ENCODE assay signal across 22 cellular contexts in the genomic region with DNA sequence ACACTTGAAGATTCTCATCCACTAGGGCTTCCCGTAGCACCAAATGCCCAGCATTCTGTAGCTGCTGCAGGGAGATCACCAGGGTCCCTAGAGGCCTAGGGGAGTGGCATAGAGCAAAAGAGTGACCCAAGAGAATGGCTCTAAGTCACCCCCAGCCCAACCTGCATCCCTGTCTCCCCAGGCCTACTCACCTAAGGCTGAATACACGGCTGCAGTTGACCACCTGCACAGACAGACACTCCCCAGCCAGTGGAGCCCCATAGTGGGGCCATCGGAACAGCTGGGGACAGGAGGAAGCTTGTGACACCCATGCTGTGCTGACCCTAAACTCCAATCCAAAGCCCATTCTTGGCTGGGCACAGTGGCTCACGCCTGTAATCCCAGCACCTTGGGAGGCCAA. TPM values are rescaled to one million over a fixed set of nuclear protein-coding genes. Genes with fewer than 3 reads are reported as not detected.
A peak's percentile ranks its signal among the peaks of the same experiment; 100 is the strongest.
DNase-seq lines count a peak whose midpoint lies in the region; ATAC-seq and TF ChIP-seq lines count a peak whose summit lies in the region.
"Had no signal": no experiment of that assay in that cellular context is flagged by ENCODE, and none has a peak within 500 bp of the region (broad histone marks: within the 10 kb centered on the region; RNA-seq: fewer than 3 reads in every experiment).

No MANE protein-coding gene starts in this region.

- ATAC-seq in PC-3 (no peak), HG02852 (IDR thresholded peaks at IDR 0.05; ENCODE audit: unreplicated experiment) (no peak)
- ATAC-seq: CD8-positive, alpha-beta T cell; K562; SK-N-SH treated with all-trans-retinoic acid at 6 μM for 48 hours had no signal

- H3F3A ChIP-seq in PC-3 (ENCODE audit: low read length, unreplicated experiment): no peaks in the 10 kb centered on the region

- H3K4me3 ChIP-seq in KMS-11 (IDR thresholded peaks at IDR 0.05; ENCODE audit: insufficient read depth, low read depth, low read length): no peak overlapping the region
- H3K4me3 ChIP-seq in PC-3 (ENCODE audit: low read length): no peak overlapping the region
- H3K4me3 ChIP-seq in mucosa of rectum (ENCODE audit: low read length in 2 of 2): no peak overlapping the region
- H3K4me3 ChIP-seq: K562, SJCRH30 had no signal

- H3K9me2 ChIP-seq in PC-3 (replicated peaks; ENCODE audit: low read length): no peaks in the 10 kb centered on the region

- BruUV-seq in PC-3 (replicated peaks; lab: Mats Ljungman, UMichigan): no TSS peak

- H3K4me2 ChIP-seq in KMS-11 (peak overlapping the region; percentile 96), PC-3 (ENCODE audit: low read length) (peak overlapping the region; percentile 93)

- H3K9ac ChIP-seq in KMS-11 (peak overlapping the region; percentile 18; the same call in 1 of the 2 replicates), PC-3 (ENCODE audit: low read length) (no peak overlapping the region), mucosa of rectum (ENCODE audit: low read depth in 1 of 2, low read length in 2 of 2) (no peak overlapping the region)

- peaks cover 73% of the 10 kb centered on the region for H3K4me1 ChIP-seq in KMS-11 (ENCODE audit: low read depth, poor library complexity, severe bottlenecking)
- peaks cover 24% of the 10 kb centered on the region for H3K4me1 ChIP-seq in PC-3 (ENCODE audit: insufficient read depth, low read length)
- peaks cover 0 to 7% of the 10 kb centered on the region in 2 donors for H3K4me1 ChIP-seq in mucosa of rectum (ENCODE audit: control insufficient read depth in 2 of 2, insufficient read depth in 2 of 2, low read length in 2 of 2)
- H3K4me1 ChIP-seq: SJCRH30 had no signal

- TF ChIP-seq CTCF in KMS-11 (conservative IDR thresholded peaks at IDR 0.05; ENCODE audit: low read depth, low read length) (no peak), PC-3 (conservative IDR thresholded peaks at IDR 0.05; ENCODE audit: low read depth, low read length) (no peak)

- H3K36me3 ChIP-seq in KMS-11 (ENCODE audit: insufficient read depth): no peaks in the 10 kb centered on the region
- no peaks in the 10 kb centered on the region; the same call in 1 of the 2 replicates for H3K36me3 ChIP-seq in PC-3 (ENCODE audit: low read depth, low read length)
- no peaks in the 10 kb centered on the region for H3K36me3 ChIP-seq in mucosa of rectum (ENCODE audit: control insufficient read depth in 2 of 2, insufficient read depth in 2 of 2, low read length in 2 of 2)
- H3K36me3 ChIP-seq: SJCRH30 had no signal

- H4K20me1 ChIP-seq in KMS-11 (ENCODE audit: insufficient read depth) (no peaks in the 10 kb centered on the region), PC-3 (ENCODE audit: low read length) (no peaks in the 10 kb centered on the region)

- DNase-seq in PC-3 (no peak), dermis blood vessel endothelial cell (no peak), SHP77 (lab: John Stamatoyannopoulos, UW) (no peak), NCI-H2227 treated with DMSO at 0.1 percent for 48 hours (lab: John Stamatoyannopoulos, UW) (no peak)
- DNase-seq: Caco-2; CD8-positive, alpha-beta T cell; DMS79 treated with DMSO at 0.1 percent for 48 hours; GF-D8; MV-4-11; NCI-H1105 treated with DMSO at 0.1 percent for 48 hours; NCI-H146; NCI-H2029; NCI-H446 treated with DMSO at 0.1 percent for 48 hours; NCI-H526; NCI-H82; SJCRH30 had no signal

- no peaks in the 10 kb centered on the region for H3K79me2 ChIP-seq in KMS-11 (ENCODE audit: insufficient read depth, low read depth)
- H3K79me2 ChIP-seq in PC-3 (ENCODE audit: low read length): peaks cover 18% of the 10 kb centered on the region

- POLR2A ChIA-PET in PC-3 (lab: Charles Lee; ENCODE audit: unreplicated experiment): no interaction called here

- no peaks in the 10 kb centered on the region for H3K27me3 ChIP-seq in KMS-11 (ENCODE audit: insufficient read depth, low read depth)
- no peaks in the 10 kb centered on the region for H3K27me3 ChIP-seq in PC-3 (ENCODE audit: low read length)
- peaks cover 0 to 4% of the 10 kb centered on the region in 2 donors for H3K27me3 ChIP-seq in mucosa of rectum (ENCODE audit: control insufficient read depth in 2 of 2, insufficient read depth in 2 of 2, low read length in 2 of 2)
- H3K27me3 ChIP-seq: SJCRH30 had no signal

- H3K27ac ChIP-seq in KMS-11: peak overlapping the region; percentile 65; the same call in 1 of the 2 replicates
- H3K27ac ChIP-seq in PC-3 (ENCODE audit: low read length): no peak overlapping the region
- peak overlapping the region; percentile 26 to 40 for H3K27ac ChIP-seq in mucosa of rectum (ENCODE audit: low read depth in 2 of 2, low read length in 2 of 2)
- H3K27ac ChIP-seq: C4-2B, SJCRH30 had no signal

- CTCF ChIA-PET in PC-3 (lab: Charles Lee): no interaction called here

- intact Hi-C loops in PC-3 (cut with micrococcal nuclease): no loop called here

- no peaks in the 10 kb centered on the region for H3K9me3 ChIP-seq in PC-3 (ENCODE audit: low read length)
- no peaks in the 10 kb centered on the region for H3K9me3 ChIP-seq in mucosa of rectum (ENCODE audit: control insufficient read depth in 2 of 2, low read length in 2 of 2)
- H3K9me3 ChIP-seq: Caco-2, SJCRH30 had no signal

- H2AFZ ChIP-seq in KMS-11 (ENCODE audit: low read depth) (no peak overlapping the region), PC-3 (ENCODE audit: low read length) (no peak overlapping the region)

RNA-seq across cellular contexts. Expression of a gene that starts 9.5 kb away (rescaled TPM):
- total RNA-seq in PC-3 (2014; rRNA removed) (7.9 and 9.7 TPM in 2 replicates), dermis blood vessel endothelial cell (10.0 and 19.1 TPM in 2 replicates)

RNA-seq across cellular contexts. Expression of a gene that starts 58.6 kb away (rescaled TPM):
- total RNA-seq in PC-3 (2014; rRNA removed) (222 and 274 TPM in 2 replicates), dermis blood vessel endothelial cell (94.5 and 159 TPM in 2 replicates)

RNA-seq across cellular contexts. Expression of a gene that starts 58.6 kb away (rescaled TPM):
- total RNA-seq in PC-3 (2014; rRNA removed): 43.5 and 53.6 TPM in 2 replicates
- 42.5 and 58.1 TPM in 2 replicates for total RNA-seq in dermis blood vessel endothelial cell
